17 cellular contexts compared by ENCODE assay signal in the genomic region with DNA sequence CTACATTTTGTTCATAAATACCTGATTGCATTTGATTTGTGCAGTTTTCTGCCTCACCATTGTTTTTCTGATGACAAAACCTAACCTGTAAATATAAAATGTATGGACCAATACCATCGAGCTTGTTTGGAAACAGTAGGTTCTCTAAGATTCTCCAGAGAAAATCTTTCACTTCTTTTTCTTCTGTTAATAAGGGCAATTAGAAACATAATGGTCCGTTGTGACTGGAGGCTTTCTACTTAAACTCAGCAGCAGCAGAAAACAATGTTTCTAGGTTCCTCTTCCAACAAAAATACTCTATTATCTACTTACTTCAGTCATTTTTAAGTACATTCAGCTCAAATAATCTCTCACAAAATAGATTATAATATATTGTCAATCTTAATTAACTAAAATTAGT.
DNase-seq lines count a peak whose midpoint lies in the region; ATAC-seq, FAIRE-seq and TF ChIP-seq lines count a peak whose summit lies in the region.
"Had no signal": no experiment of that assay in that cellular context is flagged by ENCODE, and none has a peak within 500 bp of the region (broad histone marks: within the 10 kb centered on the region; RNA-seq: fewer than 3 reads in every experiment).

No MANE protein-coding gene starts in this region.

- no peak for TF ChIP-seq EP300 in tibial nerve (IDR thresholded peaks at IDR 0.05)

- H3K9me2 ChIP-seq in GM23338 (ENCODE audit: insufficient read depth) = no peaks in the 10 kb centered on the region

- H3K9ac ChIP-seq in HUES64 (ENCODE audit: low read depth, low read length) = no peak overlapping the region
- H3K9ac ChIP-seq in astrocyte (ENCODE audit: low read length) = no peak overlapping the region
- H3K9ac ChIP-seq: BLaER1 had no signal

- no peak for TF ChIP-seq CTCF in GM23338 (conservative IDR thresholded peaks at IDR 0.05; ENCODE audit: low read depth in 2 of 2)
- TF ChIP-seq CTCF in astrocyte (IDR thresholded peaks at IDR 0.05; ENCODE audit: insufficient read depth, low read depth, low read length) = no peak
- TF ChIP-seq CTCF in osteoblast (IDR thresholded peaks at IDR 0.05; ENCODE audit: extremely low read depth, low read depth, low read length) = no peak
- no peak for TF ChIP-seq CTCF in tibial nerve (IDR thresholded peaks at IDR 0.05)
- no peak for TF ChIP-seq CTCF in type B pancreatic cell (conservative IDR thresholded peaks at IDR 0.05)

- H3K4me1 ChIP-seq in GM23338 (ENCODE audit: insufficient read depth) = peaks cover 53% of the 10 kb centered on the region
- peaks cover 60% of the 10 kb centered on the region for H3K4me1 ChIP-seq in HUES64 (ENCODE audit: insufficient read depth, low read length)
- H3K4me1 ChIP-seq in astrocyte (ENCODE audit: insufficient read depth, low read length) = no peaks in the 10 kb centered on the region
- peaks cover 6% of the 10 kb centered on the region for H3K4me1 ChIP-seq in osteoblast (ENCODE audit: insufficient read depth, low read length)
- no peaks in the 10 kb centered on the region for H3K4me1 ChIP-seq in tibial nerve
- H3K4me1 ChIP-seq: BLaER1, Caco-2 had no signal

- peaks cover under 1% of the 10 kb centered on the region for H3K27me3 Mint-ChIP-seq in GM23338 (ENCODE audit: insufficient read depth, low read depth, poor library complexity)
- no peaks in the 10 kb centered on the region for H3K27me3 Mint-ChIP-seq in astrocyte (ENCODE audit: low read depth, unreplicated experiment)
- H3K27me3 Mint-ChIP-seq in type B pancreatic cell = peaks cover 3% of the 10 kb centered on the region

- FAIRE-seq in astrocyte (lab: Jason Lieb, UNC) = no peak
- FAIRE-seq: GM12892, GM19239 had no signal

- H3K4me2 ChIP-seq in GM23338 = peak overlapping the region; percentile 56
- H3K4me2 ChIP-seq in astrocyte (ENCODE audit: low read length) = no peak overlapping the region
- H3K4me2 ChIP-seq in osteoblast (ENCODE audit: insufficient read depth, low read length) = no peak overlapping the region
- H3K4me2 ChIP-seq: BLaER1 had no signal

- H3K4me3 ChIP-seq in GM23338 (peak overlapping the region; percentile 10; the same call in 1 of the 2 replicates), HUES64 (ENCODE audit: low read length) (no peak overlapping the region; the same call in 1 of the 2 replicates), astrocyte (ENCODE audit: insufficient read depth, low read depth, low read length) (no peak overlapping the region), osteoblast (ENCODE audit: insufficient read depth, low read length) (no peak overlapping the region), tibial nerve (no peak overlapping the region)
- H3K4me3 ChIP-seq: BLaER1, HAP-1 had no signal

- H3K9me3 Mint-ChIP-seq in GM23338 (peaks cover 8% of the 10 kb centered on the region; the same call in 1 of the 3 replicates), astrocyte (ENCODE audit: unreplicated experiment) (peaks cover 9% of the 10 kb centered on the region), type B pancreatic cell (no peaks in the 10 kb centered on the region)

- H3K9me3 ChIP-seq in HUES64 (ENCODE audit: insufficient read depth, low read depth, low read length) = no peaks in the 10 kb centered on the region
- H3K9me3 ChIP-seq in astrocyte (ENCODE audit: insufficient read depth, low read depth, low read length) = no peaks in the 10 kb centered on the region
- H3K9me3 ChIP-seq in osteoblast (ENCODE audit: low read depth, low read length) = no peaks in the 10 kb centered on the region
- no peaks in the 10 kb centered on the region for H3K9me3 ChIP-seq in tibial nerve
- H3K9me3 ChIP-seq: BLaER1, Caco-2, HAP-1 had no signal

- ATAC-seq in GM23338 (peak; percentile 75), GM19455 (IDR thresholded peaks at IDR 0.05; ENCODE audit: unreplicated experiment) (no peak)

- 0 out of 2 replicates have a peak, but pooled peaks cover 9% of the 10 kb centered on the region for H3K27me3 ChIP-seq in GM23338 (ENCODE audit: insufficient read depth)
- H3K27me3 ChIP-seq in HUES64 (ENCODE audit: insufficient read depth, low read length) = no peaks in the 10 kb centered on the region
- no peaks in the 10 kb centered on the region for H3K27me3 ChIP-seq in astrocyte (ENCODE audit: insufficient read depth, low read length)
- no peaks in the 10 kb centered on the region for H3K27me3 ChIP-seq in osteoblast (ENCODE audit: insufficient read depth, low read length)
- no peaks in the 10 kb centered on the region for H3K27me3 ChIP-seq in tibial nerve
- H3K27me3 ChIP-seq: BLaER1 had no signal

- WGBS in HUES64 = 13% methylated on average over 1 of the region's 2 CpGs
- 7 to 9% methylated on average over 2 of the region's 2 CpGs for WGBS in tibial nerve, 2 donors

- H3K36me3 ChIP-seq in GM23338 (ENCODE audit: insufficient read depth) (no peaks in the 10 kb centered on the region), HUES64 (ENCODE audit: insufficient read depth, low read length) (no peaks in the 10 kb centered on the region), astrocyte (ENCODE audit: insufficient read depth, low read length) (no peaks in the 10 kb centered on the region), osteoblast (ENCODE audit: insufficient read depth, low read length) (no peaks in the 10 kb centered on the region), tibial nerve (no peaks in the 10 kb centered on the region)
- H3K36me3 ChIP-seq: BLaER1, HAP-1 had no signal

- no peaks in the 10 kb centered on the region for H3F3A ChIP-seq in GM23338 (replicated peaks; ENCODE audit: low read depth)

- H3K36me3 Mint-ChIP-seq in GM23338 (ENCODE audit: low read depth) (peaks cover 11% of the 10 kb centered on the region; the same call in 2 of the 3 replicates), astrocyte (ENCODE audit: low read depth, unreplicated experiment) (no peaks in the 10 kb centered on the region), type B pancreatic cell (no peaks in the 10 kb centered on the region)
- H3K36me3 Mint-ChIP-seq: CD8-positive, alpha-beta memory T cell had no signal

- H3K4me3 Mint-ChIP-seq in GM23338 = peak overlapping the region; percentile 35; the same call in 1 of the 3 replicates
- no peak overlapping the region for H3K4me3 Mint-ChIP-seq in astrocyte (ENCODE audit: unreplicated experiment)
- H3K4me3 Mint-ChIP-seq in type B pancreatic cell = no peak overlapping the region
- H3K4me3 Mint-ChIP-seq: CD8-positive, alpha-beta memory T cell had no signal

- H2AFZ ChIP-seq in GM23338 (no peak overlapping the region), astrocyte (ENCODE audit: low read depth, low read length) (no peak overlapping the region), osteoblast (ENCODE audit: low read length) (no peak overlapping the region)

- peak overlapping the region; percentile 91 for H3K27ac Mint-ChIP-seq in GM23338
- peak overlapping the region; percentile 28 for H3K27ac Mint-ChIP-seq in astrocyte (ENCODE audit: unreplicated experiment)
- no peak overlapping the region for H3K27ac Mint-ChIP-seq in type B pancreatic cell
- H3K27ac Mint-ChIP-seq: CD8-positive, alpha-beta memory T cell had no signal

- TF ChIP-seq POLR2A in tibial nerve (IDR thresholded peaks at IDR 0.05) = no peak

- H4K20me1 ChIP-seq in GM23338 (replicated peaks; ENCODE audit: insufficient read depth) (no peaks in the 10 kb centered on the region), astrocyte (ENCODE audit: insufficient read depth, low read length) (no peaks in the 10 kb centered on the region), osteoblast (ENCODE audit: insufficient read depth, low read length) (no peaks in the 10 kb centered on the region)
- H4K20me1 ChIP-seq: BLaER1 had no signal

- H3K4me1 Mint-ChIP-seq in GM23338 = peaks cover 58% of the 10 kb centered on the region
- peaks cover 21% of the 10 kb centered on the region for H3K4me1 Mint-ChIP-seq in astrocyte (ENCODE audit: low read depth, unreplicated experiment)
- H3K4me1 Mint-ChIP-seq in type B pancreatic cell (ENCODE audit: unreplicated experiment) = no peaks in the 10 kb centered on the region
- H3K4me1 Mint-ChIP-seq: CD8-positive, alpha-beta memory T cell had no signal

- peak overlapping the region; percentile 86 for H3K27ac ChIP-seq in GM23338 (ENCODE audit: low read depth)
- H3K27ac ChIP-seq in HUES64 (ENCODE audit: low read depth, low read length) = peak overlapping the region; percentile 93; the same call in 1 of the 2 replicates
- no peak overlapping the region for H3K27ac ChIP-seq in astrocyte (ENCODE audit: low read depth, low read length)
- no peak overlapping the region for H3K27ac ChIP-seq in osteoblast (ENCODE audit: low read depth, low read length)
- H3K27ac ChIP-seq in tibial nerve = no peak overlapping the region
- H3K27ac ChIP-seq: BLaER1 had no signal

- DNase-seq in GM23338 (ENCODE audit: low spot score) = peak; percentile 71
- DNase-seq in astrocyte (ENCODE audit: low read depth) = no peak
- peak; percentile 74 for DNase-seq in osteoblast (ENCODE audit: insufficient read length, low spot score, missing footprints)
- no peak for DNase-seq in tibial nerve (ENCODE audit: low spot score in 2 of 2)
- no peak for DNase-seq in type B pancreatic cell (ENCODE audit: extremely low spot score, unreplicated experiment)
- DNase-seq: 8988T; AML-193; Caco-2; CD8-positive, alpha-beta memory T cell; DND-41; GDM1 had no signal

- H3K79me2 ChIP-seq in GM23338 (replicated peaks; ENCODE audit: insufficient read depth) (no peaks in the 10 kb centered on the region), astrocyte (ENCODE audit: insufficient read depth, low read length) (no peaks in the 10 kb centered on the region), osteoblast (ENCODE audit: insufficient read depth, low read length) (no peaks in the 10 kb centered on the region)

TF ChIP-seq in GM23338, 12 proteins besides CTCF, POLR2A, EP300 and RAD21 (continues in another document):
- TF ChIP-seq NANOG (IDR thresholded peaks at IDR 0.05; ENCODE audit: borderline replicate concordance) = peak; percentile 60; the same call in 1 of the 2 replicates

Comparison
In these comparisons a context has a peak if more than half of its experiments do, and no peak if none do; other contexts are left out.
1. DNase-seq: peak in GM23338 (single experiment) and osteoblast (single experiment); none in astrocyte (single experiment), tibial nerve (0 of 2) and type B pancreatic cell (single experiment).
2. H3K27ac ChIP-seq: peak in GM23338 (single experiment) and HUES64 (single experiment); none in astrocyte (single experiment), osteoblast (single experiment) and tibial nerve (0 of 4).